ENCODE assay signal across 25 cellular contexts in the genomic region with DNA sequence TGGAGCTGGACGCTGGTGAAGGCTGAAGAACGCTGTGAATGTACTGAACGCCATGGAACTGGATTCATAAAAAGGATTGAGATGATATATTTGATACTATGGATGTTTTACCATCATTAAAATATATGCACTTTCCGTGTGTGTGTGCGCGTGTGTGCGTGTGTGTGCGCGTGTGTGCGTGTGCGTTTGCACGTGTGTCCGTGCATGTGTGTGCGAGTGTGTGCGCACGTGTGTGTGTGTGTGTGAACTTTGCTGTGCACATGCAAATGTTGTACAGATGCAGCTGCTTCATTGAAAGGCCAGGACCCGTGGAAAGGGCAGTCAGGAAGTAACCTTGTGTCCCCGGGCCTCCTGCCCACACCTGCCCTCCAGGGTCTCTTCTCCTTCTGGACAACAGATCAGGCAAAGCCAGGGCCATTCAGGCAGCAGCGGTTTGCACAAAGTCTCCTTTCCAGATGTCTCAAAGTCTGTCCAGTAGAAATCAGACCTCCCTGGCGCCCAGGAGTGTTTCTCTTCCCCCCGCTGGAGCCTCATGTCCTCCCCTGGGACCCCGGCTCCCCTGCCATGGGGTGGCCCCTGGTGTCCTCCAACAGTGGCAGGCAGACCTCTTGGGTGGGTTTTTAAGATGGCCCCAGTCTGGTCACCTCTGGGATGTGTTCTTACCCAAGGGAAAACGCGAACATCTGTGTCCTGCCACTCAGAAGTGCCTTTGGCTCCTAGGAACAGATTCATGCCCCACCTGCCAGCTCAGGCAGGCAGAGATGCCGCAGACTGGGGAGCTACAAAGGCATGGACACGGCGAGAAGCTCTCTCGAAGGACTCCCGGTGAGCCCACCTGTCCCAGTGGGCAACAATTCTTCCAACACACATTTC.
"Had no signal": no experiment of that assay in that cellular context is flagged by ENCODE, and none has a peak within 500 bp of the region (broad histone marks: within the 10 kb centered on the region; RNA-seq: fewer than 3 reads in every experiment).

No MANE protein-coding gene starts in this region.

- H3K36me3 Mint-ChIP-seq: activated CD4-positive, alpha-beta memory T cell treated with anti-CD3 and anti-CD28 coated beads for 36 hours; activated naive CD4-positive, alpha-beta T cell treated with anti-CD3 and anti-CD28 coated beads, Interleukin-2, amount 10 ng/mL, durations not matched to agents 7 days and 5 days; immature natural killer cell; naive thymus-derived CD4-positive, alpha-beta T cell; stimulated activated memory B cell treated with anti-CD40 and anti-IgM and Interleukin-4, amounts not matched to agents 10 μg/mL and 1 μg/mL and 100 μg/mL, for 72 hours had no signal

- H3K9me3 Mint-ChIP-seq: activated naive CD4-positive, alpha-beta T cell treated with anti-CD3 and anti-CD28 coated beads, Interleukin-2, amount 10 ng/mL, durations not matched to agents 7 days and 5 days; immature natural killer cell; stimulated activated memory B cell treated with anti-CD40 and anti-IgM and Interleukin-4, amounts not matched to agents 10 μg/mL and 1 μg/mL and 100 μg/mL, for 72 hours had no signal

- H3K27ac Mint-ChIP-seq: activated CD4-positive, alpha-beta memory T cell treated with anti-CD3 and anti-CD28 coated beads for 36 hours; activated naive CD4-positive, alpha-beta T cell treated with anti-CD3 and anti-CD28 coated beads, Interleukin-2, amount 10 ng/mL, durations not matched to agents 7 days and 5 days; activated T-cell treated with anti-CD3 and anti-CD28 coated beads, Interleukin-2, amount 50 U/mL, for 72 hours; immature natural killer cell; naive thymus-derived CD4-positive, alpha-beta T cell; progenitor cell of endocrine pancreas; stimulated activated memory B cell treated with anti-CD40 and anti-IgM and Interleukin-4, amounts not matched to agents 10 μg/mL and 1 μg/mL and 100 μg/mL, for 72 hours; T-helper 17 cell had no signal

- H3K9me3 ChIP-seq: transverse colon, uterus had no signal

- H3K27me3 Mint-ChIP-seq: activated naive CD4-positive, alpha-beta T cell treated with anti-CD3 and anti-CD28 coated beads, Interleukin-2, amount 10 ng/mL, durations not matched to agents 7 days and 5 days had no signal

- H3K27ac ChIP-seq: foreskin keratinocyte, hepatocyte, left lung, right atrium auricular region, stomach, transverse colon, uterus had no signal

- H3K36me3 ChIP-seq: left lung, right atrium auricular region, stomach, transverse colon, uterus had no signal

- H3K4me1 ChIP-seq: foreskin keratinocyte, left lung, right atrium auricular region, uterus had no signal

- H3K4me2 ChIP-seq: hepatocyte had no signal

- H3K4me3 ChIP-seq: hepatocyte, left lung, right atrium auricular region, stomach, transverse colon, uterus had no signal

- DNase-seq: activated CD4-positive, alpha-beta memory T cell treated with anti-CD3 and anti-CD28 coated beads for 36 hours; activated CD4-positive, alpha-beta T cell treated with anti-CD3 and anti-CD28 coated beads for 48 hours; activated CD4-positive, CD25-positive, alpha-beta regulatory T cell; activated effector memory CD4-positive, alpha-beta T cell treated with Interleukin-2 at 50 U/mL for 16 hours; activated naive CD4-positive, alpha-beta T cell treated with anti-CD3 and anti-CD28 coated beads, Interleukin-2, amount 10 ng/mL, durations not matched to agents 7 days and 5 days; activated T-cell treated with anti-CD3 and anti-CD28 coated beads, Interleukin-2, amount 50 U/mL, for 72 hours; amygdala; caudate nucleus; dermis blood vessel endothelial cell; effector CD8-positive, alpha-beta T cell; foreskin keratinocyte; immature natural killer cell; naive thymus-derived CD4-positive, alpha-beta T cell; small intestine; stimulated activated CD4-positive, alpha-beta T cell treated with anti-CD3 and anti-CD28 coated beads, Interleukin-2, amount 100 ng/mL, for 24 hours; stomach; transverse colon; uterus had no signal

- H3K4me3 Mint-ChIP-seq: activated CD4-positive, alpha-beta memory T cell treated with anti-CD3 and anti-CD28 coated beads for 36 hours; activated naive CD4-positive, alpha-beta T cell treated with anti-CD3 and anti-CD28 coated beads, Interleukin-2, amount 10 ng/mL, durations not matched to agents 7 days and 5 days; activated T-cell treated with anti-CD3 and anti-CD28 coated beads, Interleukin-2, amount 50 U/mL, for 72 hours; immature natural killer cell; naive thymus-derived CD4-positive, alpha-beta T cell; neural crest cell; stimulated activated memory B cell treated with anti-CD40 and anti-IgM and Interleukin-4, amounts not matched to agents 10 μg/mL and 1 μg/mL and 100 μg/mL, for 72 hours; T-helper 17 cell had no signal

- ATAC-seq: activated T-cell treated with anti-CD3 and anti-CD28 coated beads, Interleukin-2, amount 50 U/mL, for 72 hours; foreskin keratinocyte; left lung; naive thymus-derived CD4-positive, alpha-beta T cell; stimulated activated memory B cell treated with anti-CD40 and anti-IgM and Interleukin-4, amounts not matched to agents 10 μg/mL and 1 μg/mL and 100 μg/mL, for 72 hours; T-helper 17 cell had no signal

- H3K27me3 ChIP-seq: hepatocyte, right atrium auricular region, stomach, transverse colon, uterus had no signal

- H3K4me1 Mint-ChIP-seq: activated naive CD4-positive, alpha-beta T cell treated with anti-CD3 and anti-CD28 coated beads, Interleukin-2, amount 10 ng/mL, durations not matched to agents 7 days and 5 days; immature natural killer cell; naive thymus-derived CD4-positive, alpha-beta T cell; stimulated activated memory B cell treated with anti-CD40 and anti-IgM and Interleukin-4, amounts not matched to agents 10 μg/mL and 1 μg/mL and 100 μg/mL, for 72 hours; T-helper 17 cell had no signal
